In genomic region chr1:44842763-44843655, GRCh38 we compare ENCODE assay signal across 8 cellular contexts. TPM values are rescaled to one million over a fixed set of nuclear protein-coding genes. Genes with fewer than 3 reads are reported as not detected.
DNase-seq lines count a peak whose midpoint lies in the region; ATAC-seq, FAIRE-seq and TF ChIP-seq lines count a peak whose summit lies in the region.

A gene with protein sequence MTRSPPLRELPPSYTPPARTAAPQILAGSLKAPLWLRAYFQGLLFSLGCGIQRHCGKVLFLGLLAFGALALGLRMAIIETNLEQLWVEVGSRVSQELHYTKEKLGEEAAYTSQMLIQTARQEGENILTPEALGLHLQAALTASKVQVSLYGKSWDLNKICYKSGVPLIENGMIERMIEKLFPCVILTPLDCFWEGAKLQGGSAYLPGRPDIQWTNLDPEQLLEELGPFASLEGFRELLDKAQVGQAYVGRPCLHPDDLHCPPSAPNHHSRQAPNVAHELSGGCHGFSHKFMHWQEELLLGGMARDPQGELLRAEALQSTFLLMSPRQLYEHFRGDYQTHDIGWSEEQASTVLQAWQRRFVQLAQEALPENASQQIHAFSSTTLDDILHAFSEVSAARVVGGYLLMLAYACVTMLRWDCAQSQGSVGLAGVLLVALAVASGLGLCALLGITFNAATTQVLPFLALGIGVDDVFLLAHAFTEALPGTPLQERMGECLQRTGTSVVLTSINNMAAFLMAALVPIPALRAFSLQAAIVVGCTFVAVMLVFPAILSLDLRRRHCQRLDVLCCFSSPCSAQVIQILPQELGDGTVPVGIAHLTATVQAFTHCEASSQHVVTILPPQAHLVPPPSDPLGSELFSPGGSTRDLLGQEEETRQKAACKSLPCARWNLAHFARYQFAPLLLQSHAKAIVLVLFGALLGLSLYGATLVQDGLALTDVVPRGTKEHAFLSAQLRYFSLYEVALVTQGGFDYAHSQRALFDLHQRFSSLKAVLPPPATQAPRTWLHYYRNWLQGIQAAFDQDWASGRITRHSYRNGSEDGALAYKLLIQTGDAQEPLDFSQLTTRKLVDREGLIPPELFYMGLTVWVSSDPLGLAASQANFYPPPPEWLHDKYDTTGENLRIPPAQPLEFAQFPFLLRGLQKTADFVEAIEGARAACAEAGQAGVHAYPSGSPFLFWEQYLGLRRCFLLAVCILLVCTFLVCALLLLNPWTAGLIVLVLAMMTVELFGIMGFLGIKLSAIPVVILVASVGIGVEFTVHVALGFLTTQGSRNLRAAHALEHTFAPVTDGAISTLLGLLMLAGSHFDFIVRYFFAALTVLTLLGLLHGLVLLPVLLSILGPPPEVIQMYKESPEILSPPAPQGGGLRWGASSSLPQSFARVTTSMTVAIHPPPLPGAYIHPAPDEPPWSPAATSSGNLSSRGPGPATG (minus strand): TSS chr1:44843253. CDS start chr1:44842932, 321 bp downstream.

- no peaks in the 10 kb centered on the region for H3K9me3 ChIP-seq in SJSA1 (replicated peaks)
- H3K9me3 ChIP-seq in colonic mucosa: no peaks in the 10 kb centered on the region
- no peaks in the 10 kb centered on the region for H3K9me3 ChIP-seq in kidney (ENCODE audit: control insufficient read depth in 1 of 2, low read length in 2 of 2)

- H3K36me3 ChIP-seq in SJSA1: peaks cover 8% of the 10 kb centered on the region
- H3K36me3 ChIP-seq in colonic mucosa: no peaks in the 10 kb centered on the region
- H3K36me3 ChIP-seq in kidney (ENCODE audit: control insufficient read depth in 1 of 2, insufficient read depth in 2 of 2, low read length in 2 of 2): no peaks in the 10 kb centered on the region

- H3K36me3 Mint-ChIP-seq in stimulated activated effector memory CD8-positive, alpha-beta T cell treated with anti-CD3 and anti-CD28 coated beads, Interleukin-12 subunit alpha, Interleukin-12 subunit beta, amount 100 ng/mL, for 72 hours: peaks cover 6% of the 10 kb centered on the region

- peak within 1 kb of the TSS; percentile 14 to 39 for H3K9ac ChIP-seq in colonic mucosa (ENCODE audit: low read depth in 2 of 2, low read length in 2 of 2)
- H3K9ac ChIP-seq in kidney (ENCODE audit: low read length in 2 of 2): no peak within 1 kb of the TSS

- intact Hi-C loops in colonic mucosa (cut with DNase I) (no loop called here), kidney (cut with DNase I) (no loop called here)

- H3K9me3 Mint-ChIP-seq in stimulated activated effector memory CD8-positive, alpha-beta T cell treated with anti-CD3 and anti-CD28 coated beads, Interleukin-12 subunit alpha, Interleukin-12 subunit beta, amount 100 ng/mL, for 72 hours: no peaks in the 10 kb centered on the region

- no peaks in the 10 kb centered on the region for H3K4me1 Mint-ChIP-seq in stimulated activated effector memory CD8-positive, alpha-beta T cell treated with anti-CD3 and anti-CD28 coated beads, Interleukin-12 subunit alpha, Interleukin-12 subunit beta, amount 100 ng/mL, for 72 hours

- H3K4me3 ChIP-seq in SJSA1 (peak within 1 kb of the TSS; percentile 53), colonic mucosa (peak within 1 kb of the TSS; percentile 43), kidney (ENCODE audit: low read length in 2 of 2) (peak within 1 kb of the TSS; percentile 3 to 55)

- TF ChIP-seq CTCF in colonic mucosa (IDR thresholded peaks at IDR 0.05) (no peak), kidney (IDR thresholded peaks at IDR 0.05; ENCODE audit: borderline replicate concordance, extremely low read depth, insufficient read depth) (no peak)

- peaks cover 39% of the 10 kb centered on the region for H3K4me1 ChIP-seq in SJSA1 (replicated peaks)
- H3K4me1 ChIP-seq in colonic mucosa: no peaks in the 10 kb centered on the region
- no peaks in the 10 kb centered on the region for H3K4me1 ChIP-seq in kidney (ENCODE audit: control insufficient read depth in 1 of 2, insufficient read depth in 1 of 2, low read depth in 1 of 2, low read length in 2 of 2)

- H3K27ac ChIP-seq in SJSA1 (no peak within 1 kb of the TSS), colonic mucosa (no peak within 1 kb of the TSS), kidney (ENCODE audit: low read depth in 2 of 2, low read length in 2 of 2) (no peak within 1 kb of the TSS)

- H3K27me3 ChIP-seq in SJSA1 (replicated peaks) (no peaks in the 10 kb centered on the region), colonic mucosa (no peaks in the 10 kb centered on the region)

- H3K27ac Mint-ChIP-seq in stimulated activated effector memory CD8-positive, alpha-beta T cell treated with anti-CD3 and anti-CD28 coated beads, Interleukin-12 subunit alpha, Interleukin-12 subunit beta, amount 100 ng/mL, for 72 hours: no peak within 1 kb of the TSS

- H3K4me3 Mint-ChIP-seq in stimulated activated effector memory CD8-positive, alpha-beta T cell treated with anti-CD3 and anti-CD28 coated beads, Interleukin-12 subunit alpha, Interleukin-12 subunit beta, amount 100 ng/mL, for 72 hours: peak within 1 kb of the TSS; percentile 44

- peak; percentile 68 for ATAC-seq in stimulated activated effector memory CD8-positive, alpha-beta T cell treated with anti-CD3 and anti-CD28 coated beads, Interleukin-12 subunit alpha, Interleukin-12 subunit beta, amount 100 ng/mL, for 72 hours
- no peak for ATAC-seq in GM18511 (IDR thresholded peaks at IDR 0.05; ENCODE audit: unreplicated experiment)

- no peak for FAIRE-seq in kidney (lab: Jason Lieb, UNC)

- peak; percentile 93 for DNase-seq in DMS 273 (lab: John Stamatoyannopoulos, UW; ENCODE audit: unreplicated experiment)
- DNase-seq in HuH-7 (ENCODE audit: low spot score): peak; percentile 92
- peak; percentile 95 to 98 for DNase-seq in SJSA1 (ENCODE audit: low read depth in 1 of 2, low spot score in 2 of 2)
- DNase-seq in colonic mucosa: peak; percentile 51
- DNase-seq in kidney: peak; percentile 93
- no peak for DNase-seq in stimulated activated effector memory CD8-positive, alpha-beta T cell treated with anti-CD3 and anti-CD28 coated beads, Interleukin-12 subunit alpha, Interleukin-12 subunit beta, amount 100 ng/mL, for 72 hours (ENCODE audit: low spot score in 2 of 2)
- DNase-seq in putamen (ENCODE audit: low spot score): no peak

RNA-seq across cellular contexts. Expression of the gene that starts here (rescaled TPM):
- total RNA-seq in SJSA1 (2014; rRNA removed; shearing (Covaris generic)): 1.0 and 1.5 TPM in 2 replicates
- under 1 TPM; 0.48 to 0.52 TPM for total RNA-seq in colonic mucosa
- total RNA-seq in kidney: 1.2 TPM
- polyA plus RNA-seq in kidney (ENCODE audit: insufficient read depth, low read depth, low replicate concordance): 0.24 TPM

Comparison
In these comparisons a context has a peak if more than half of its experiments do, and no peak if none do; other contexts are left out.
1. Peak in DNase-seq, H3K4me3 ChIP-seq and H3K9ac ChIP-seq in colonic mucosa; RNA of the gene not detected or under 1 TPM.
2. DNase-seq: peak in DMS 273 (single experiment), HuH-7 (single experiment), SJSA1 (2 of 2) and kidney (single experiment); none in stimulated activated effector memory CD8-positive, alpha-beta T cell treated with anti-CD3 and anti-CD28 coated beads, Interleukin-12 subunit alpha, Interleukin-12 subunit beta, amount 100 ng/mL, for 72 hours (0 of 2) and putamen (single experiment).
3. Peak in every context shown above with its lines, with median percentiles within 50 percentile points of each other: H3K4me3 ChIP-seq.